Comparison of ENCODE assay signal across 1 cellular context in genomic region chr12:109738878-109739665, GRCh38.
TF ChIP-seq lines count a peak whose summit lies in the region.

No MANE protein-coding gene starts in this region.

TF ChIP-seq in IMR-90, 13 proteins besides CTCF, POLR2A, EP300 and RAD21:
- TF ChIP-seq SMC3 (IDR thresholded peaks at IDR 0.05; ENCODE audit: low read depth, low read length), result no peak
- TF ChIP-seq CEBPB (IDR thresholded peaks at IDR 0.05; ENCODE audit: low read depth, low read length), result no peak
- TF ChIP-seq NFE2L2 (IDR thresholded peaks at IDR 0.05; ENCODE audit: low read depth, low read length), result no peak
- no peak for TF ChIP-seq BHLHE40 (IDR thresholded peaks at IDR 0.05; ENCODE audit: low read depth, low read length)
- no peak for TF ChIP-seq RCOR1 (IDR thresholded peaks at IDR 0.05; ENCODE audit: insufficient replicate concordance, low read length)
- TF ChIP-seq MAFK (IDR thresholded peaks at IDR 0.05; ENCODE audit: low read depth, low read length), result no peak
- TF ChIP-seq CHD1 (IDR thresholded peaks at IDR 0.05; ENCODE audit: low read depth, low read length), result no peak
- TF ChIP-seq MXI1 (IDR thresholded peaks at IDR 0.05; ENCODE audit: borderline replicate concordance, low read depth, low read length), result no peak
- TF ChIP-seq, protein P1, sequence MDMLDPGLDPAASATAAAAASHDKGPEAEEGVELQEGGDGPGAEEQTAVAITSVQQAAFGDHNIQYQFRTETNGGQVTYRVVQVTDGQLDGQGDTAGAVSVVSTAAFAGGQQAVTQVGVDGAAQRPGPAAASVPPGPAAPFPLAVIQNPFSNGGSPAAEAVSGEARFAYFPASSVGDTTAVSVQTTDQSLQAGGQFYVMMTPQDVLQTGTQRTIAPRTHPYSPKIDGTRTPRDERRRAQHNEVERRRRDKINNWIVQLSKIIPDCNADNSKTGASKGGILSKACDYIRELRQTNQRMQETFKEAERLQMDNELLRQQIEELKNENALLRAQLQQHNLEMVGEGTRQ (IDR thresholded peaks at IDR 0.05; ENCODE audit: low read depth, low read length), result no peak
- no peak for TF ChIP-seq FOS (IDR thresholded peaks at IDR 0.05; ENCODE audit: low read depth, low read length)
- no peak for TF ChIP-seq ELK1 (IDR thresholded peaks at IDR 0.05; ENCODE audit: borderline replicate concordance, low read depth, low read length)
- TF ChIP-seq MAZ (IDR thresholded peaks at IDR 0.05; ENCODE audit: borderline replicate concordance, low read depth, low read length), result no peak
- TF ChIP-seq RFX5 (IDR thresholded peaks at IDR 0.05; ENCODE audit: low read depth, low read length), result no peak
